9 cellular contexts compared by ENCODE assay signal in the genomic region with DNA sequence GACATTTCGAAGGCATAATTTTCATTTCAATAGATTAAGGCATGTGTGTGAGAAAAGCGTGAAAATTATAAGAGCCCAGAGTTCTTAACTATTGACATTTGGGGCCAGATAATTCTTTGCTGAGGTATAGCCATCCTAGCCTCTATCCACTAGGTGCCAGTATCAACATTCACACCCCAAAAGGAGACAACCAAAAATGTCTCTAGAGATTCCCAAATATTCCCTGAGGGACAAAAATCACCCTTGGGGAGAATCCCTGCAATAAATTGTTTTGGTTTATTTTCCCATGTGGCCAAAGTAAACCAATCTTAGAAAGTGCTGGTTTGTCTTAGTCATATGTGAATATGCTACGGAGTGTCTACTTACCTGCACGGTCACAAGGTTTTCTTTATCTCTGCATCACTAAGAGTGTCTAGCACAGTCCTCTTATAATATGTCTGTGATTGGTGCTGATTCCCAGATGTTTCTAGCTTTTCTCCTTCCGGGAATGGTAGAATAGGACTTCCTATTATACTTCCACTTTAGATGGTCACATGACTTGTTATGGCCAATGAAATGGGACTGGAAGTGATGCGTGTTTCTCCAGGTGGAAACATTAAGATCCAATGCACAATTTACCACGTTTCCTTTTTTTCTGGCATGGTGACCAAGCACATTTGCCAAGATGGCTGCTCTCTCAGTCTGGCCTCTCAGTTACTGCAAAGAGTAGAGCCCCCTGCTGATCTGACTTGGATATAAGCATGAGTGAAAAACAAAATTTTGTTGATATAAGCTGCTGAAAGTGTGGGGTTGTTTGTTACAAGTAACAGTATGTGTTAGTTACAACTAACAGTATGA. TPM values are rescaled to one million over a fixed set of nuclear protein-coding genes. Genes with fewer than 3 reads are reported as not detected.
DNase-seq lines count a peak whose midpoint lies in the region; ATAC-seq and TF ChIP-seq lines count a peak whose summit lies in the region.
"Had no signal": no experiment of that assay in that cellular context is flagged by ENCODE, and none has a peak within 500 bp of the region (broad histone marks: within the 10 kb centered on the region; RNA-seq: fewer than 3 reads in every experiment).

No MANE protein-coding gene starts in this region.

- H3K27ac Mint-ChIP-seq in naive thymus-derived CD4-positive, alpha-beta T cell = no peak overlapping the region
- H3K27ac Mint-ChIP-seq in activated T-helper 2 cell treated with anti-CD3 and anti-CD28 coated beads, Interferon-gamma antibody, Interleukin-2, Interleukin-4, amounts not matched to agents 10 μg/mL and 5 μg/mL and 100 μg/mL, durations not matched to agents 14 hours and 24 hours and 36 hours = no peak overlapping the region

- no peaks in the 10 kb centered on the region for H3K36me3 Mint-ChIP-seq in naive thymus-derived CD4-positive, alpha-beta T cell
- H3K36me3 Mint-ChIP-seq in activated T-helper 2 cell treated with anti-CD3 and anti-CD28 coated beads, Interferon-gamma antibody, Interleukin-2, Interleukin-4, amounts not matched to agents 10 μg/mL and 5 μg/mL and 100 μg/mL, durations not matched to agents 14 hours and 24 hours and 36 hours (ENCODE audit: low read depth) = no peaks in the 10 kb centered on the region

- H3K9me3 ChIP-seq in naive thymus-derived CD4-positive, alpha-beta T cell (ENCODE audit: control insufficient read depth in 2 of 3, low read length in 3 of 3) = no peaks in the 10 kb centered on the region
- H3K9me3 ChIP-seq: thoracic aorta had no signal

- no peak for DNase-seq in BJ (ENCODE audit: low read depth)
- DNase-seq in RPMI8226 = peak; percentile 58
- no peak for DNase-seq in naive thymus-derived CD4-positive, alpha-beta T cell
- no peak for DNase-seq in retina
- no peak for DNase-seq in activated T-helper 2 cell treated with anti-CD3 and anti-CD28 coated beads, Interferon-gamma antibody, Interleukin-2, Interleukin-4, amounts not matched to agents 10 μg/mL and 5 μg/mL and 100 μg/mL, durations not matched to agents 14 hours and 24 hours and 36 hours (ENCODE audit: low spot score)
- DNase-seq in ureter (ENCODE audit: low spot score) = no peak

- intact Hi-C loops in naive thymus-derived CD4-positive, alpha-beta T cell (cut with micrococcal nuclease) = loop anchor here (1.0 to 10.0 kb wide), 2 partner anchors 18 to 375 kb away; no protein-coding TSS in a partner anchor
- intact Hi-C loops in activated T-helper 2 cell treated with anti-CD3 and anti-CD28 coated beads, Interferon-gamma antibody, Interleukin-2, Interleukin-4, amounts not matched to agents 10 μg/mL and 5 μg/mL and 100 μg/mL, durations not matched to agents 14 hours and 24 hours and 36 hours (cut with micrococcal nuclease) = loop anchor here (10.0 kb wide), 2 partner anchors 485 to 665 kb away; partner anchors contain the start of genes LRIG1 and SUCLG2

- H3K27me3 ChIP-seq in BJ (ENCODE audit: control insufficient read depth, insufficient read depth, low read length) = 0 out of 2 replicates have a peak, but pooled peaks cover 1% of the 10 kb centered on the region
- H3K27me3 ChIP-seq in naive thymus-derived CD4-positive, alpha-beta T cell (ENCODE audit: control insufficient read depth in 2 of 2, insufficient read depth in 2 of 2, low read length in 2 of 2) = no peaks in the 10 kb centered on the region

- TF ChIP-seq CTCF in BJ (IDR thresholded peaks at IDR 0.05; ENCODE audit: insufficient read depth, low read depth, low read length) = 0 out of 2 replicates have a peak, but pooled peaks have one; percentile 6

- no peak overlapping the region for H3K4me3 ChIP-seq in BJ (ENCODE audit: low read depth, low read length)
- H3K4me3 ChIP-seq in naive thymus-derived CD4-positive, alpha-beta T cell (ENCODE audit: low read length) = no peak overlapping the region
- H3K4me3 ChIP-seq: thoracic aorta had no signal

- no peak overlapping the region for H3K27ac ChIP-seq in naive thymus-derived CD4-positive, alpha-beta T cell (ENCODE audit: low read depth, low read length)
- H3K27ac ChIP-seq: thoracic aorta had no signal

- CTCF ChIA-PET in BJ (lab: Yijun Ruan, JAX) = interaction anchor here (0.9 to 3.2 kb wide), 6 partner anchors 8 to 124 kb away, joined by 4 to 19 read pairs (median 4); partner anchors contain the start of gene KBTBD8
- CTCF ChIA-PET in naive thymus-derived CD4-positive, alpha-beta T cell (lab: Charles Lee) = interaction anchor here (0.6 to 2.9 kb wide), 3 partner anchors 17 to 995 kb away, joined by 3 to 22 read pairs (median 12); no protein-coding TSS in a partner anchor

- no peaks in the 10 kb centered on the region for H3K36me3 ChIP-seq in BJ (ENCODE audit: control insufficient read depth, insufficient read depth, low read length)
- no peaks in the 10 kb centered on the region for H3K36me3 ChIP-seq in naive thymus-derived CD4-positive, alpha-beta T cell (ENCODE audit: control insufficient read depth in 2 of 3, insufficient read depth in 3 of 3, low read length in 3 of 3)
- H3K36me3 ChIP-seq: thoracic aorta had no signal

- peaks cover 14 to 26% (median 25%) of the 10 kb centered on the region in 5 donors for H3K27me3 Mint-ChIP-seq in naive thymus-derived CD4-positive, alpha-beta T cell
- peaks cover 20% of the 10 kb centered on the region for H3K27me3 Mint-ChIP-seq in activated T-helper 2 cell treated with anti-CD3 and anti-CD28 coated beads, Interferon-gamma antibody, Interleukin-2, Interleukin-4, amounts not matched to agents 10 μg/mL and 5 μg/mL and 100 μg/mL, durations not matched to agents 14 hours and 24 hours and 36 hours (ENCODE audit: low read depth)

- POLR2A ChIA-PET in BJ (lab: Charles Lee) = no interaction called here
- POLR2A ChIA-PET in naive thymus-derived CD4-positive, alpha-beta T cell (lab: Charles Lee) = interaction anchor here (1.0 kb wide), 1 partner anchor 8 kb away, joined by 3 read pairs; the partner anchor contains the start of gene KBTBD8

- H3K4me1 Mint-ChIP-seq in naive thymus-derived CD4-positive, alpha-beta T cell = no peaks in the 10 kb centered on the region
- H3K4me1 Mint-ChIP-seq in activated T-helper 2 cell treated with anti-CD3 and anti-CD28 coated beads, Interferon-gamma antibody, Interleukin-2, Interleukin-4, amounts not matched to agents 10 μg/mL and 5 μg/mL and 100 μg/mL, durations not matched to agents 14 hours and 24 hours and 36 hours (ENCODE audit: low read depth) = peaks cover 2% of the 10 kb centered on the region

- H3K9me3 Mint-ChIP-seq in naive thymus-derived CD4-positive, alpha-beta T cell = no peaks in the 10 kb centered on the region
- H3K9me3 Mint-ChIP-seq in activated T-helper 2 cell treated with anti-CD3 and anti-CD28 coated beads, Interferon-gamma antibody, Interleukin-2, Interleukin-4, amounts not matched to agents 10 μg/mL and 5 μg/mL and 100 μg/mL, durations not matched to agents 14 hours and 24 hours and 36 hours = no peaks in the 10 kb centered on the region

- no peak overlapping the region for H3K4me3 Mint-ChIP-seq in naive thymus-derived CD4-positive, alpha-beta T cell
- no peak overlapping the region for H3K4me3 Mint-ChIP-seq in activated T-helper 2 cell treated with anti-CD3 and anti-CD28 coated beads, Interferon-gamma antibody, Interleukin-2, Interleukin-4, amounts not matched to agents 10 μg/mL and 5 μg/mL and 100 μg/mL, durations not matched to agents 14 hours and 24 hours and 36 hours (ENCODE audit: low read depth)

- ATAC-seq in GM18868 (IDR thresholded peaks at IDR 0.05; ENCODE audit: unreplicated experiment) (peak; percentile 85), HG03025 (IDR thresholded peaks at IDR 0.05; ENCODE audit: low FRiP score, unreplicated experiment) (peak; percentile 67)
- ATAC-seq in naive thymus-derived CD4-positive, alpha-beta T cell = peak; percentile 40

- no peaks in the 10 kb centered on the region for H3K4me1 ChIP-seq in naive thymus-derived CD4-positive, alpha-beta T cell (ENCODE audit: control insufficient read depth in 2 of 2, insufficient read depth in 2 of 2, low read length in 2 of 2)

RNA-seq across cellular contexts. Expression of gene KBTBD8, which starts 8.0 kb away (rescaled TPM):
- polyA plus RNA-seq in BJ (2011; rRNA removed) = 0.31 and 0.49 TPM in 2 replicates
- polyA minus RNA-seq in BJ (2011; rRNA and poly(A)+ RNA removed) = 0.19 and 0.67 TPM in 2 replicates
- 10 to 100 TPM in 1 of 5 experiments, 1 to 10 TPM in 4; 4.5 to 14.6 (median 9.5) TPM for total RNA-seq in naive thymus-derived CD4-positive, alpha-beta T cell
- polyA plus RNA-seq in naive thymus-derived CD4-positive, alpha-beta T cell = 1 to 10 TPM; 1.2 to 1.5 TPM
- 10.4 and 13.4 TPM in 2 replicates for total RNA-seq in activated T-helper 2 cell treated with anti-CD3 and anti-CD28 coated beads, Interferon-gamma antibody, Interleukin-2, Interleukin-4, amounts not matched to agents 10 μg/mL and 5 μg/mL and 100 μg/mL, durations not matched to agents 14 hours and 24 hours and 36 hours
- total RNA-seq in ureter = 4.3 TPM
